ENCODE assay signal across 8 cellular contexts in the genomic region with DNA sequence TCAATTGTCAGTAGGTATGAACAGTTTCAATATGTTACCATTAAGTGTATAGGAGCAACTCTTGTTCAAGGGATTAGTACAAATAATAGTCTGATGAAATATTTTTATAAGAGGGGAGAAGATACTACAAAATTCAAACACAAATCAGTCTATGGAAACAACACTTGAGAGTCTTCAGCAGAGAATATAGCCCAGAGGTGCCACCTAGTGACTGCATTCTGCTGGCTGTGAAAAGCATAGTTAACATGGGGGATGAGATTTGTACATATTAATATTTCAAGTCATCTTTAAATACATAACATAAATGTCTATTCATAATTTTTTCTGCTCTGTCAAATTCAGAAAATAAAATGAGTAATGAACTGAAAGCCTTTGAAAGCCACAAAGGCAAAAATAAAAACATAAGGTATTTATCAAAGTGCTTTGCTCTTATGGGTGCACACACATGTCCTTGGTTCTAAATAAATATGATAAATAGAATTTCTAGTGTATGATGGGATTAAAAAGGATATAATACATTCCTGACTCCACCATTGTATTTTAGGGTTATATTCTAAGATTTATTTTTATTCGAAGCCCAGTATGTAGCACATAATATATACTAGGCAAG.
DNase-seq lines count a peak whose midpoint lies in the region; ATAC-seq, FAIRE-seq and TF ChIP-seq lines count a peak whose summit lies in the region.

No MANE protein-coding gene starts in this region.

- no peak overlapping the region for H2AFZ ChIP-seq in K562 (ENCODE audit: low read depth, low read length)

- ATAC-seq in GM21526 (IDR thresholded peaks at IDR 0.05; ENCODE audit: low FRiP score, unreplicated experiment) (peak; percentile 50), K562 (no peak), HG03108 (IDR thresholded peaks at IDR 0.05; ENCODE audit: unreplicated experiment) (no peak), GM21786 (IDR thresholded peaks at IDR 0.05; ENCODE audit: unreplicated experiment) (no peak)

- no peak overlapping the region for H3K27ac ChIP-seq in K562 (ENCODE audit: extremely low read depth, low read depth, low read length)

- no peak overlapping the region for H3K9ac ChIP-seq in K562 (ENCODE audit: insufficient read depth in 1 of 2, low read depth in 2 of 2, low read length in 2 of 2)

- H3K4me3 ChIP-seq in BJ (ENCODE audit: low read depth, low read length) (no peak overlapping the region), K562 (no peak overlapping the region)

- H3K9me3 ChIP-seq in K562 (replicated peaks; ENCODE audit: control insufficient read depth, insufficient read depth, low read depth, low read length): no peaks in the 10 kb centered on the region; the same call in 1 of the 2 replicates

- no peak for FAIRE-seq in K562 (lab: Jason Lieb, UNC)

- no peaks in the 10 kb centered on the region for H3K79me2 ChIP-seq in K562 (ENCODE audit: control insufficient read depth, insufficient read depth, low read length)

- TF ChIP-seq EP300 in K562 (IDR thresholded peaks at IDR 0.05; ENCODE audit: low read length): no peak

- H3K4me2 ChIP-seq in K562 (ENCODE audit: insufficient read depth, low read length): no peak overlapping the region

- POLR2A ChIA-PET in BJ (lab: Charles Lee): no interaction called here
- POLR2A ChIA-PET in K562 (lab: Yijun Ruan, JAX): no interaction called here

- peak; percentile 9 to 24; a peak in 1 of 4 replicates for TF ChIP-seq RAD21 in K562 (CRISPR knock-in tag; conservative IDR thresholded peaks at IDR 0.05 in 1 of 2, IDR thresholded peaks at IDR 0.05 in 1 of 2)

- DNase-seq in BJ (ENCODE audit: low read depth) (no peak), NCI-H2081 treated with DMSO at 0.1 percent for 48 hours (lab: John Stamatoyannopoulos, UW) (peak; percentile 14), K562 (ENCODE audit: extremely low read depth in 1 of 4, low spot score in 3 of 4) (peak in 1 of 4 experiments; percentile 6), kidney glomerular epithelial cell (lab: John Stamatoyannopoulos, UW) (peak; percentile 29)
- DNase-seq in activated CD4-positive, CD25-positive, alpha-beta regulatory T cell treated with anti-CD3 and anti-CD28 coated beads, Interleukin-2, amount 50 U/mL, for 72 hours: no peak

- H3K36me3 ChIP-seq in BJ (ENCODE audit: control insufficient read depth, insufficient read depth, low read length) (no peaks in the 10 kb centered on the region), K562 (ENCODE audit: control insufficient read depth, insufficient read depth, low read length) (no peaks in the 10 kb centered on the region)

- no peaks in the 10 kb centered on the region for H3K4me1 ChIP-seq in K562 (replicated peaks in 1 of 2; ENCODE audit: control insufficient read depth in 2 of 2, insufficient read depth in 2 of 2, low read length in 2 of 2)

- TF ChIP-seq POLR2A in K562 (conservative IDR thresholded peaks at IDR 0.05): no peak

- CTCF ChIA-PET in BJ (lab: Yijun Ruan, JAX): no interaction called here
- CTCF ChIA-PET in K562 (lab: Yijun Ruan, JAX; ENCODE audit: low intra/inter-chr PET ratio): no interaction called here

- peak; percentile 69 for TF ChIP-seq CTCF in BJ (IDR thresholded peaks at IDR 0.05; ENCODE audit: insufficient read depth, low read depth, low read length)
- 0 out of 6 replicates have a peak, but pooled peaks of 1 of the 3 experiments have one; percentile 13 for TF ChIP-seq CTCF in K562 (IDR thresholded peaks at IDR 0.05 in 2 of 3, conservative IDR thresholded peaks at IDR 0.05 in 1 of 3; ENCODE audit: insufficient read depth in 2 of 3, low read depth in 1 of 3, low read length in 3 of 3)

- no TSS peak for BruUV-seq in K562 (replicated peaks; lab: Mats Ljungman, UMichigan)

- H3K27me3 ChIP-seq in BJ (ENCODE audit: control insufficient read depth, insufficient read depth, low read length) (no peaks in the 10 kb centered on the region), K562 (ENCODE audit: control insufficient read depth in 2 of 2, insufficient read depth in 2 of 2, low read length in 2 of 2) (no peaks in the 10 kb centered on the region)

- in situ Hi-C loops in K562 (cut with MboI): no loop called here

- intact Hi-C loops in K562 (cut with micrococcal nuclease): loop anchor here (5.0 kb wide), 1 partner anchor 429 kb away; no protein-coding TSS in a partner anchor

- H3K9me1 ChIP-seq in K562 (ENCODE audit: control insufficient read depth, insufficient read depth, low read length): no peaks in the 10 kb centered on the region

- H4K20me1 ChIP-seq in K562 (replicated peaks; ENCODE audit: control insufficient read depth, insufficient read depth, low read length): no peaks in the 10 kb centered on the region

- 13% methylated on average over 1 of the region's 1 CpG for WGBS in K562 (ENCODE audit: insufficient coverage, low coverage, missing lambda C conversion rate)

TF ChIP-seq in K562, 482 proteins besides CTCF, POLR2A, EP300 and RAD21:
- no peak for TF ChIP-seq DDX20 (tag; IDR thresholded peaks at IDR 0.05; ENCODE audit: low read depth)
- no peak for TF ChIP-seq ARID2 (IDR thresholded peaks at IDR 0.05)
- TF ChIP-seq RBM25 (IDR thresholded peaks at IDR 0.05; ENCODE audit: low read depth, low read length, severe bottlenecking): no peak
- TF ChIP-seq ZNF444 (CRISPR knock-in tag; IDR thresholded peaks at IDR 0.05): no peak
- TF ChIP-seq NCOA4 (IDR thresholded peaks at IDR 0.05; ENCODE audit: partially characterized antibody): no peak
- TF ChIP-seq JUNB (CRISPR knock-in tag; conservative IDR thresholded peaks at IDR 0.05): no peak
- TF ChIP-seq SUPT5H (IDR thresholded peaks at IDR 0.05): no peak
- no peak for TF ChIP-seq ZNF318 (IDR thresholded peaks at IDR 0.05; ENCODE audit: borderline replicate concordance in 1 of 2, low read depth in 1 of 2)

Comparison
In these comparisons a context has a peak if more than half of its experiments do, and no peak if none do; other contexts are left out.
1. DNase-seq: peak in NCI-H2081 treated with DMSO at 0.1 percent for 48 hours (single experiment) and kidney glomerular epithelial cell (single experiment); none in BJ (single experiment) and activated CD4-positive, CD25-positive, alpha-beta regulatory T cell treated with anti-CD3 and anti-CD28 coated beads, Interleukin-2, amount 50 U/mL, for 72 hours (single experiment).